In genomic region chr16:67719778-67720144, GRCh38 we compare ENCODE assay signal across 8 cellular contexts.
DNase-seq lines count a peak whose midpoint lies in the region; ATAC-seq lines count a peak whose summit lies in the region.

No MANE protein-coding gene starts in this region.

- H3K27ac ChIP-seq in SK-N-MC: no peak overlapping the region

- H3K27ac Mint-ChIP-seq in central memory CD8-positive, alpha-beta T cell (ENCODE audit: low read depth): peak overlapping the region; percentile 93

- peak overlapping the region; percentile 86 for H3K4me3 Mint-ChIP-seq in central memory CD8-positive, alpha-beta T cell

- peak; percentile 12 for ATAC-seq in HG03135 (IDR thresholded peaks at IDR 0.05; ENCODE audit: unreplicated experiment)
- peak; percentile 27 for ATAC-seq in central memory CD8-positive, alpha-beta T cell (replicated peaks; ENCODE audit: extremely low read depth, poor library complexity, severe bottlenecking)

- no peaks in the 10 kb centered on the region for H3K36me3 ChIP-seq in SK-N-MC (ENCODE audit: insufficient read depth, low read length)

- DNase-seq in SIG-M5 treated with dmso at 0.1 percent for 504 hours (lab: John Stamatoyannopoulos, UW; ENCODE audit: unreplicated experiment) (peak; percentile 31), SIG-M5 (lab: John Stamatoyannopoulos, UW) (no peak), SK-N-MC (ENCODE audit: low read depth, low spot score) (no peak), iPS-NIHi7 (ENCODE audit: extremely low spot score) (peak; percentile 57), skeletal muscle cell (ENCODE audit: low read depth) (peak; percentile 9), GM19238 (ENCODE audit: insufficient read length, low spot score) (no peak)
- no peak for DNase-seq in central memory CD8-positive, alpha-beta T cell (ENCODE audit: low spot score in 2 of 2)

- H3K9ac ChIP-seq in SK-N-MC (ENCODE audit: insufficient read length): peak overlapping the region; percentile 81

- peaks cover 20% of the 10 kb centered on the region for H3K36me3 Mint-ChIP-seq in central memory CD8-positive, alpha-beta T cell (ENCODE audit: insufficient read depth)

- H3K27me3 Mint-ChIP-seq in central memory CD8-positive, alpha-beta T cell: no peaks in the 10 kb centered on the region

- H3K9me3 Mint-ChIP-seq in central memory CD8-positive, alpha-beta T cell: no peaks in the 10 kb centered on the region

- H3K9me3 ChIP-seq in SK-N-MC (ENCODE audit: low read depth, low read length): no peaks in the 10 kb centered on the region

- H3K4me3 ChIP-seq in SK-N-MC: peak overlapping the region; percentile 88
- H3K4me3 ChIP-seq in skeletal muscle cell (ENCODE audit: low read depth, low read length): peak overlapping the region; percentile 87

- peaks cover 36% of the 10 kb centered on the region for H3K4me1 Mint-ChIP-seq in central memory CD8-positive, alpha-beta T cell

Comparison
In these comparisons a context has a peak if more than half of its experiments do, and no peak if none do; other contexts are left out.
1. DNase-seq: peak in SIG-M5 treated with dmso at 0.1 percent for 504 hours (single experiment), iPS-NIHi7 (single experiment) and skeletal muscle cell (single experiment); none in SIG-M5 (single experiment), SK-N-MC (single experiment), central memory CD8-positive, alpha-beta T cell (0 of 2) and GM19238 (single experiment).